In genomic region chr11:28629235-28629634, GRCh38 we compare ENCODE assay signal across 7 cellular contexts.
"Had no signal": no experiment of that assay in that cellular context is flagged by ENCODE, and none has a peak within 500 bp of the region (broad histone marks: within the 10 kb centered on the region; RNA-seq: fewer than 3 reads in every experiment).

No MANE protein-coding gene starts in this region.

- H3K4me2 ChIP-seq: GM23338, KMS-11 had no signal

- FAIRE-seq: H54, HTR-8/SVneo had no signal

- DNase-seq: H9, HCEC 1CT, KBM-7 had no signal

- H2AFZ ChIP-seq: GM23338 had no signal

- H3K9ac ChIP-seq: KMS-11 had no signal

- H3K27ac ChIP-seq: KMS-11 had no signal

- H3K4me3 ChIP-seq: GM23338 had no signal
